In the genomic region with DNA sequence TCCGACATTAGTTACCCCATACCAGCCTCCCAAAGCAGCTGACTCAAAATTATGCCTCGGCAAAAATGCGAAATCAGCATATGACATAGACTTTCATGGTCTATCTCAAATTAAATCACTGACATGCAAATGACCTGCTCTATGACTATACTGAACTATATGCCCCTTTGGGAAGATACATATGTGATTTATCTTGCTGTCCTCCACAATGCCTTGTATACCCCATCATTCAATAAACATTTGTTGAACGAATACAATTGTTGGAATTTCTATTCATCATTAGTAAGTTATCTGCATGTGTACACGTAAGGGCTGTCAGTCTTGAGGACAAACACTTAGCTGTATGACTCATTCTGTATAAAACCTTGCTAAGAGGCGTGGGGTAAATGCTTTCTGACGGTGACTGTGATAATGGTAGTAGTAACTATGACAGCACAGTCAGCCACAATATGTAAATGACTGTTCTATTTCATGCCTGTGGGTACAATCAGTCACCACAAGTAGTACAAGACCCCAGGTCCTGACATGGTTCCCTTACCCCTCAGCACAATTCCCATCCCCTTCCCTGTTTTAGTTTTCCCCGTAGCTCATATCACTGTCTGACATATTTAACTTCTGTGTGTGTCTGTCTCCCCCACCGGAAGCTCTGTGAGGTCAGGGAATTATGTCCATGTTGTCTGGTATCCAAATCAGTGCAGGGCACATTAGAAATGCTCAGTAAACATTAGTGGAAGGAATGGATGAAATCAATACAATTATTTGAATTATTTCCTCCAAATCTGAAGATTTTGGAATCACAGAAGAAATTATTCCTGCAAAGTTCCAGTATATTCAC, we compare ENCODE assay signal across 1 cellular context.
TF ChIP-seq lines count a peak whose summit lies in the region.

No MANE protein-coding gene starts in this region.

TF ChIP-seq in HepG2, 621 proteins besides CTCF, POLR2A, EP300 and RAD21 (continued from another document):
- TF ChIP-seq, protein P1, sequence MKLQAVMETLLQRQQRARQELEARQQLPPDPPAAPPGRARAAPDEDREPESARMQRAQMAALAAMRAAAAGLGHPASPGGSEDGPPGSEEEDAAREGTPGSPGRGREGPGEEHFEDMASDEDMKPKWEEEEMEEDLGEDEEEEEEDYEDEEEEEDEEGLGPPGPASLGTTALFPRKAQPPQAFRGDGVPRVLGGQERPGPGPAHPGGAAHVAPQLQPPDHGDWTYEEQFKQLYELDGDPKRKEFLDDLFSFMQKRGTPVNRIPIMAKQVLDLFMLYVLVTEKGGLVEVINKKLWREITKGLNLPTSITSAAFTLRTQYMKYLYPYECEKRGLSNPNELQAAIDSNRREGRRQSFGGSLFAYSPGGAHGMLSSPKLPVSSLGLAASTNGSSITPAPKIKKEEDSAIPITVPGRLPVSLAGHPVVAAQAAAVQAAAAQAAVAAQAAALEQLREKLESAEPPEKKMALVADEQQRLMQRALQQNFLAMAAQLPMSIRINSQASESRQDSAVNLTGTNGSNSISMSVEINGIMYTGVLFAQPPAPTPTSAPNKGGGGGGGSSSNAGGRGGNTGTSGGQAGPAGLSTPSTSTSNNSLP (IDR thresholded peaks at IDR 0.05; ENCODE audit: low read depth, low read length): peak; percentile 11; the same call in 1 of the 2 replicates
- TF ChIP-seq ZNF333 (CRISPR knock-in tag; IDR thresholded peaks at IDR 0.05; ENCODE audit: borderline replicate concordance): no peak
- no peak for TF ChIP-seq SOX13 (IDR thresholded peaks at IDR 0.05)
- peak in 1 of 2 experiments; percentile 43; a peak in 1 of 4 replicates for TF ChIP-seq SOX13 (CRISPR knock-in tag; conservative IDR thresholded peaks at IDR 0.05 in 1 of 2, IDR thresholded peaks at IDR 0.05 in 1 of 2)
- 0 out of 2 replicates have a peak, but pooled peaks have one; percentile 43 for TF ChIP-seq GFI1 (CRISPR knock-in tag; IDR thresholded peaks at IDR 0.05; ENCODE audit: borderline replicate concordance)
- TF ChIP-seq, protein P2, sequence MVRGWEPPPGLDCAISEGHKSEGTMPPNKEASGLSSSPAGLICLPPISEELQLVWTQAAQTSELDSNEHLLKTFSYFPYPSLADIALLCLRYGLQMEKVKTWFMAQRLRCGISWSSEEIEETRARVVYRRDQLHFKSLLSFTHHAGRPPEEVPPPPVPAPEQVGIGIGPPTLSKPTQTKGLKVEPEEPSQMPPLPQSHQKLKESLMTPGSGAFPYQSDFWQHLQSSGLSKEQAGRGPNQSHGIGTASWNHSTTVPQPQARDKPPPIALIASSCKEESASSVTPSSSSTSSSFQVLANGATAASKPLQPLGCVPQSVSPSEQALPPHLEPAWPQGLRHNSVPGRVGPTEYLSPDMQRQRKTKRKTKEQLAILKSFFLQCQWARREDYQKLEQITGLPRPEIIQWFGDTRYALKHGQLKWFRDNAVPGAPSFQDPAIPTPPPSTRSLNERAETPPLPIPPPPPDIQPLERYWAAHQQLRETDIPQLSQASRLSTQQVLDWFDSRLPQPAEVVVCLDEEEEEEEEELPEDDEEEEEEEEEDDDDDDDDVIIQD (CRISPR knock-in tag; IDR thresholded peaks at IDR 0.05; ENCODE audit: low read depth): peak; percentile 60; the same call in 1 of the 2 replicates
- TF ChIP-seq SOX5 (CRISPR knock-in tag; IDR thresholded peaks at IDR 0.05; ENCODE audit: borderline replicate concordance): 0 out of 2 replicates have a peak, but pooled peaks have one; percentile 32
- TF ChIP-seq, protein P3, sequence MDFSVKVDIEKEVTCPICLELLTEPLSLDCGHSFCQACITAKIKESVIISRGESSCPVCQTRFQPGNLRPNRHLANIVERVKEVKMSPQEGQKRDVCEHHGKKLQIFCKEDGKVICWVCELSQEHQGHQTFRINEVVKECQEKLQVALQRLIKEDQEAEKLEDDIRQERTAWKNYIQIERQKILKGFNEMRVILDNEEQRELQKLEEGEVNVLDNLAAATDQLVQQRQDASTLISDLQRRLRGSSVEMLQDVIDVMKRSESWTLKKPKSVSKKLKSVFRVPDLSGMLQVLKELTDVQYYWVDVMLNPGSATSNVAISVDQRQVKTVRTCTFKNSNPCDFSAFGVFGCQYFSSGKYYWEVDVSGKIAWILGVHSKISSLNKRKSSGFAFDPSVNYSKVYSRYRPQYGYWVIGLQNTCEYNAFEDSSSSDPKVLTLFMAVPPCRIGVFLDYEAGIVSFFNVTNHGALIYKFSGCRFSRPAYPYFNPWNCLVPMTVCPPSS (IDR thresholded peaks at IDR 0.05): no peak
- TF ChIP-seq, protein P4, sequence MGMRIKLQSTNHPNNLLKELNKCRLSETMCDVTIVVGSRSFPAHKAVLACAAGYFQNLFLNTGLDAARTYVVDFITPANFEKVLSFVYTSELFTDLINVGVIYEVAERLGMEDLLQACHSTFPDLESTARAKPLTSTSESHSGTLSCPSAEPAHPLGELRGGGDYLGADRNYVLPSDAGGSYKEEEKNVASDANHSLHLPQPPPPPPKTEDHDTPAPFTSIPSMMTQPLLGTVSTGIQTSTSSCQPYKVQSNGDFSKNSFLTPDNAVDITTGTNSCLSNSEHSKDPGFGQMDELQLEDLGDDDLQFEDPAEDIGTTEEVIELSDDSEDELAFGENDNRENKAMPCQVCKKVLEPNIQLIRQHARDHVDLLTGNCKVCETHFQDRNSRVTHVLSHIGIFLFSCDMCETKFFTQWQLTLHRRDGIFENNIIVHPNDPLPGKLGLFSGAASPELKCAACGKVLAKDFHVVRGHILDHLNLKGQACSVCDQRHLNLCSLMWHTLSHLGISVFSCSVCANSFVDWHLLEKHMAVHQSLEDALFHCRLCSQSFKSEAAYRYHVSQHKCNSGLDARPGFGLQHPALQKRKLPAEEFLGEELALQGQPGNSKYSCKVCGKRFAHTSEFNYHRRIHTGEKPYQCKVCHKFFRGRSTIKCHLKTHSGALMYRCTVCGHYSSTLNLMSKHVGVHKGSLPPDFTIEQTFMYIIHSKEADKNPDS (CRISPR knock-in tag; IDR thresholded peaks at IDR 0.05): no peak
- TF ChIP-seq FOSL2 (CRISPR knock-in tag; IDR thresholded peaks at IDR 0.05): peak; percentile 80
- TF ChIP-seq TEAD2 (CRISPR knock-in tag; IDR thresholded peaks at IDR 0.05): no peak
- TF ChIP-seq ZSCAN12 (CRISPR knock-in tag; IDR thresholded peaks at IDR 0.05): no peak
- TF ChIP-seq, protein P5, sequence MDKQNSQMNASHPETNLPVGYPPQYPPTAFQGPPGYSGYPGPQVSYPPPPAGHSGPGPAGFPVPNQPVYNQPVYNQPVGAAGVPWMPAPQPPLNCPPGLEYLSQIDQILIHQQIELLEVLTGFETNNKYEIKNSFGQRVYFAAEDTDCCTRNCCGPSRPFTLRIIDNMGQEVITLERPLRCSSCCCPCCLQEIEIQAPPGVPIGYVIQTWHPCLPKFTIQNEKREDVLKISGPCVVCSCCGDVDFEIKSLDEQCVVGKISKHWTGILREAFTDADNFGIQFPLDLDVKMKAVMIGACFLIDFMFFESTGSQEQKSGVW (CRISPR knock-in tag; IDR thresholded peaks at IDR 0.05; ENCODE audit: borderline replicate concordance): no peak
- peak; percentile 75 for TF ChIP-seq CREB1 (IDR thresholded peaks at IDR 0.05)
- TF ChIP-seq CREB1 (CRISPR knock-in tag; IDR thresholded peaks at IDR 0.05): no peak
- peak; percentile 80 for TF ChIP-seq MAFF (IDR thresholded peaks at IDR 0.05; ENCODE audit: low read depth, low read length)
TF ChIP-seq in HepG2: peak in this region for 11.
